In the genomic region with DNA sequence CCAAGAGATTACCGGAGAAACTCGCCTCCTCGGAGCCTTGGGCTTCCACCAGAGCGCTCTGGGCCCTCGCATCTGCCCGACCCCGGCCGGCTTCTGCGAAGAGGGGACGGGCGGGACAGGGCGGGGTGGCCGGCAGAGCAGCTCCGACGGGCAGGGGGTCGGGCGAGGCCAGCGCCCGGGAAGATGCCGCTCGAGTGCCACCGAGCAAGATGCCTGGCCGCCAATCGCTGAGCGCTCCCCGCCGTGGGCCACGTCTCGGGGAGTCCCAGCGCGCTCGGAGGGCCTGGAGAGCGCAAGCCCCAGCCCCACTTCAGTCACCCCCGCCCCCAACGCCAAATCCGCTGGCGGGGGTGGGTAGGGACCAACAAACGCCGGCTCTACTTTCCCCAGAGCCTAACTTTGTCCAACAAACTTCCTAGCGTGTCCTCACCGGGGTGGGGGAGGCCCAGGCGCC, we compare ENCODE assay signal across 8 cellular contexts. TPM values are rescaled to one million over a fixed set of nuclear protein-coding genes. Genes with fewer than 3 reads are reported as not detected.
A peak's percentile ranks its signal among the peaks of the same experiment; 100 is the strongest.
DNase-seq lines count a peak whose midpoint lies in the region; ATAC-seq and TF ChIP-seq lines count a peak whose summit lies in the region.

No MANE protein-coding gene starts in this region.

- H3K4me3 ChIP-seq in BJ (ENCODE audit: low read depth, low read length) (peak overlapping the region; percentile 78), kidney epithelial cell (ENCODE audit: low read depth, low read length) (peak overlapping the region; percentile 74)

- H3K27me3 Mint-ChIP-seq in stimulated activated naive CD8-positive, alpha-beta T cell treated with anti-CD3 and anti-CD28 coated beads, Interleukin-15, amount 100 ng/mL, for 72 hours: peaks cover 83% of the 10 kb centered on the region

- POLR2A ChIA-PET in BJ (lab: Charles Lee): interaction anchor here (0.6 to 1.0 kb wide), 3 partner anchors 12 to 198 kb away, joined by 3 to 5 read pairs (median 4); no protein-coding TSS in a partner anchor

- H3K4me1 Mint-ChIP-seq in stimulated activated naive CD8-positive, alpha-beta T cell treated with anti-CD3 and anti-CD28 coated beads, Interleukin-15, amount 100 ng/mL, for 72 hours: peaks cover 14% of the 10 kb centered on the region

- H3K4me3 Mint-ChIP-seq in stimulated activated naive CD8-positive, alpha-beta T cell treated with anti-CD3 and anti-CD28 coated beads, Interleukin-15, amount 100 ng/mL, for 72 hours: peak overlapping the region; percentile 76 to 86

- no peak overlapping the region for H3K27ac Mint-ChIP-seq in stimulated activated naive CD8-positive, alpha-beta T cell treated with anti-CD3 and anti-CD28 coated beads, Interleukin-15, amount 100 ng/mL, for 72 hours

- no peaks in the 10 kb centered on the region for H3K9me3 Mint-ChIP-seq in stimulated activated naive CD8-positive, alpha-beta T cell treated with anti-CD3 and anti-CD28 coated beads, Interleukin-15, amount 100 ng/mL, for 72 hours

- H3K36me3 ChIP-seq in BJ (ENCODE audit: control insufficient read depth, insufficient read depth, low read length): no peaks in the 10 kb centered on the region; the same call in 1 of the 2 replicates
- H3K36me3 ChIP-seq in kidney epithelial cell (ENCODE audit: control insufficient read depth, insufficient read depth, low read length): no peaks in the 10 kb centered on the region

- CTCF ChIA-PET in BJ (lab: Yijun Ruan, JAX): interaction anchor here (1.0 to 6.7 kb wide), 12 partner anchors 9 to 244 kb away, joined by 3 to 74 read pairs (median 5); no protein-coding TSS in a partner anchor

- DNase-seq in BJ (ENCODE audit: low read depth): no peak
- DNase-seq in astrocyte of the hippocampus (ENCODE audit: low read depth, low spot score): peak; percentile 72
- DNase-seq in kidney epithelial cell (ENCODE audit: low read depth): no peak
- peak in 1 of 2 donors; percentile 13 for DNase-seq in stimulated activated naive CD8-positive, alpha-beta T cell treated with anti-CD3 and anti-CD28 coated beads, Interleukin-15, amount 100 ng/mL, for 72 hours
- no peak for DNase-seq in HuH-7.5 (ENCODE audit: low spot score)
- no peak for DNase-seq in NCI-H1092 (lab: John Stamatoyannopoulos, UW)

- ATAC-seq in GM19452 (IDR thresholded peaks at IDR 0.05; ENCODE audit: unreplicated experiment): peak; percentile 32
- ATAC-seq in HG03460 (IDR thresholded peaks at IDR 0.05; ENCODE audit: unreplicated experiment): peak; percentile 20
- ATAC-seq in stimulated activated naive CD8-positive, alpha-beta T cell treated with anti-CD3 and anti-CD28 coated beads, Interleukin-15, amount 100 ng/mL, for 72 hours: peak; percentile 56

- H3K27me3 ChIP-seq in BJ (ENCODE audit: control insufficient read depth, insufficient read depth, low read length) (no peaks in the 10 kb centered on the region), kidney epithelial cell (ENCODE audit: control insufficient read depth, insufficient read depth, low read length) (no peaks in the 10 kb centered on the region)

- TF ChIP-seq CTCF in BJ (IDR thresholded peaks at IDR 0.05; ENCODE audit: insufficient read depth, low read depth, low read length): no peak
- TF ChIP-seq CTCF in kidney epithelial cell (IDR thresholded peaks at IDR 0.05; ENCODE audit: insufficient read depth, low read length, poor library complexity, severe bottlenecking): no peak

RNA-seq across cellular contexts. Expression of gene BCAR3, which starts 0.5 kb away (rescaled TPM):
- polyA plus RNA-seq in BJ (2011; rRNA removed): 22.2 and 31.7 TPM in 2 replicates
- 19.4 and 19.6 TPM in 2 replicates for polyA minus RNA-seq in BJ (2011; rRNA and poly(A)+ RNA removed)
- 93.3 and 109 TPM in 2 replicates for total RNA-seq in kidney epithelial cell
